ENCODE assay signal across 1 cellular context in the genomic region with DNA sequence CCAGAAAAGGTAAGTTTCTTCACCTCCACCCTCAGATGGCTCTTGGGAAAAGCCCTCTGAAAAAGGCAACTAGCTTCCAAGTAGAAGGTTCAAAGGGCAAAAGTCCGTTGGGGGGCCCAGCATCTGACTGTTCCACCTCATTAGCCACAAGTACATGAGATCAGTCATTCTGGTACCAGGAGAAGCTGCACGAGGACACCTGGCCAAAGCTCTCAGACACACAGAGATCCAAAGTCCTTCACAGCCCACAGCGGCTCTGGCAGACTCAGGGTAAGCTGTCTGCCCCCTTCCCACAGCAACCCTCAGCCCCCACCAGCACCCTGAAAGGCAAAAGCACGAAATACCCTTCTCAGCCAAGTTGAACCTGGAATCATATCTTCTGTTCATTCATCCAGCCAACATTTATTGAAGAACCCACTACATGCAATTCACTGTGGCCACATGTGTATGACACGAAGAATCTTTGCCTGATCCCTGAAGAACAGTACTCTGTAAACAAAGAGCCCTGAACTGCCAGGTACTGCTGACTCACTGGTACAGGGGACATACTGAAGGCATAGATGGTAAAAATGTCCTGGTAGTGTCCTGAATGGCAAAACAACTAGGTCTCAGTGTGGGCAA.
A peak's percentile ranks its signal among the peaks of the same experiment; 100 is the strongest.
TF ChIP-seq lines count a peak whose summit lies in the region.

No MANE protein-coding gene starts in this region.

TF ChIP-seq in GM12878, 131 proteins besides CTCF, POLR2A, EP300 and RAD21 (continued from another document):
- TF ChIP-seq TCF12 (IDR thresholded peaks at IDR 0.05; ENCODE audit: low read depth, low read length) = peak; percentile 98
- TF ChIP-seq NR2C1 (IDR thresholded peaks at IDR 0.05) = peak; percentile 87
- peak; percentile 73; the same call in 1 of the 2 replicates for TF ChIP-seq MEF2A (IDR thresholded peaks at IDR 0.05; ENCODE audit: insufficient read depth, low read depth, low read length)
TF ChIP-seq in GM12878: peak in this region for 51.
